Comparison of ENCODE assay signal across 1 cellular context in the genomic region with DNA sequence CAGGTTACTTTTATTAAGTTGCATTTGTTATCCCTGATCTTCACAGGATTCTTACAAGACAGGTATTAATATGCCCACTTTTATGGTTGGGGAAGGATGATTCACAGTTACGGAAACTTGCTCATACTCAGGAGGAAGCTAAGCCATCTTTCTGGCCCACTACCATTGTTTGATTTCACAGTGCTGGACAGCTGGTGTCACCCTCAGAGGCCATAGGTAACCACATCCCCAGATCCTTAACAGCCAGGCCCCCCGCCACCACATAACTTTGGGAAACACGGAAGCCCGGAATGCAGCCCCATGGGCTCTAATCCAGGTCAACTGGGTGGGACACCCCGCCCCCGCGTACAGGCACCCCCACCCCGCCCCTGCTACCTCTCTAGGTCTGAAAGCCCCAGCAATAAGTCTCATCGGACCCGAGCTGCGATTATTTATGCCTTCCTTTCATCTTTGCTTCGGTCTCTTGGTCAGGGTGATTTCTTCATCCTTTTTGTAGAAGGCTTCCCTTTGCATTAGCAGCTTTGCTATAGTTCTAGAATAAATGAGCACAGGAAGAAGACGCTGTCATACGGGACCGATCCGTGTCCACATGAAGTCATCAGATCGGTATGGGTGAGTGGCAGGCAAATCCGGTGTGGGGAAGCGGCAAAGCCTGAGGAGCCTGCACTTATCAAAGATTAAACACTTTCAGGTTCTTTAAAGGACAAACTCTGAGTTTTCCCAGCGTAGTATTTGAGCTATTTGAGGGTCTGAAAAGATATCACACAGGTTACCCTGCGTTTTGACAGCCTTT.
TF ChIP-seq lines count a peak whose summit lies in the region.

No MANE protein-coding gene starts in this region.

TF ChIP-seq in SK-N-SH, 30 proteins besides CTCF, POLR2A, EP300 and RAD21 (continued from another document):
- TF ChIP-seq TCF12 (IDR thresholded peaks at IDR 0.05), result no peak; the same call in 1 of the 2 replicates
- peak; percentile 49; the same call in 1 of the 2 replicates for TF ChIP-seq JUND (IDR thresholded peaks at IDR 0.05)
- TF ChIP-seq USF2 (IDR thresholded peaks at IDR 0.05; ENCODE audit: borderline replicate concordance, low read depth, low read length), result no peak
- TF ChIP-seq CHD2 (IDR thresholded peaks at IDR 0.05; ENCODE audit: low read length, partially characterized antibody), result no peak
- TF ChIP-seq SIN3A (IDR thresholded peaks at IDR 0.05; ENCODE audit: borderline replicate concordance, low read depth, low read length), result 0 out of 2 replicates have a peak, but pooled peaks have one; percentile 56
- TF ChIP-seq MEF2A (IDR thresholded peaks at IDR 0.05; ENCODE audit: borderline replicate concordance, low read depth), result no peak
- TF ChIP-seq ZBTB33 (IDR thresholded peaks at IDR 0.05; ENCODE audit: borderline replicate concordance, low read depth), result no peak
- TF ChIP-seq PBX3 (IDR thresholded peaks at IDR 0.05), result peak; percentile 91
- no peak for TF ChIP-seq FOXM1 (IDR thresholded peaks at IDR 0.05; ENCODE audit: low read depth)
- no peak for TF ChIP-seq ELF1 (IDR thresholded peaks at IDR 0.05)
- TF ChIP-seq GABPA (IDR thresholded peaks at IDR 0.05; ENCODE audit: low read depth), result no peak
- TF ChIP-seq POLR2AphosphoS5 (IDR thresholded peaks at IDR 0.05; ENCODE audit: low read depth, low read length), result no peak
- TF ChIP-seq RFX5 (IDR thresholded peaks at IDR 0.05; ENCODE audit: low read length), result no peak
- TF ChIP-seq, protein P1, sequence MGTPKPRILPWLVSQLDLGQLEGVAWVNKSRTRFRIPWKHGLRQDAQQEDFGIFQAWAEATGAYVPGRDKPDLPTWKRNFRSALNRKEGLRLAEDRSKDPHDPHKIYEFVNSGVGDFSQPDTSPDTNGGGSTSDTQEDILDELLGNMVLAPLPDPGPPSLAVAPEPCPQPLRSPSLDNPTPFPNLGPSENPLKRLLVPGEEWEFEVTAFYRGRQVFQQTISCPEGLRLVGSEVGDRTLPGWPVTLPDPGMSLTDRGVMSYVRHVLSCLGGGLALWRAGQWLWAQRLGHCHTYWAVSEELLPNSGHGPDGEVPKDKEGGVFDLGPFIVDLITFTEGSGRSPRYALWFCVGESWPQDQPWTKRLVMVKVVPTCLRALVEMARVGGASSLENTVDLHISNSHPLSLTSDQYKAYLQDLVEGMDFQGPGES (IDR thresholded peaks at IDR 0.05; ENCODE audit: low read depth, low read length), result no peak
- no peak for TF ChIP-seq NFIC (IDR thresholded peaks at IDR 0.05; ENCODE audit: borderline replicate concordance)
- TF ChIP-seq YY1 (IDR thresholded peaks at IDR 0.05; ENCODE audit: low read depth), result no peak
